Comparison of ENCODE assay signal across 9 cellular contexts in genomic region chr13:76019421-76020044, GRCh38.
DNase-seq lines count a peak whose midpoint lies in the region; ATAC-seq and TF ChIP-seq lines count a peak whose summit lies in the region.
"Had no signal": no experiment of that assay in that cellular context is flagged by ENCODE, and none has a peak within 500 bp of the region (broad histone marks: within the 10 kb centered on the region; RNA-seq: fewer than 3 reads in every experiment).

No MANE protein-coding gene starts in this region.

- peak; percentile 31 for DNase-seq in NB4 (ENCODE audit: low read depth)
- peak; percentile 79 for DNase-seq in ecto neural progenitor cell (ENCODE audit: low spot score)
- peak; percentile 49 for DNase-seq in neural crest cell (ENCODE audit: low read depth, low spot score)
- DNase-seq in stimulated activated naive CD8-positive, alpha-beta T cell treated with anti-CD3 and anti-CD28 coated beads, Interleukin-15, Interleukin-2, amounts not matched to agents 100 U/mL and 50 U/mL, for 24 hours: no peak
- DNase-seq in NOMO-1 treated with dmso at 0.1 percent for 144 hours (lab: John Stamatoyannopoulos, UW; ENCODE audit: unreplicated experiment): no peak

- no peak for ATAC-seq in stimulated activated naive CD8-positive, alpha-beta T cell treated with anti-CD3 and anti-CD28 coated beads, Interleukin-15, Interleukin-2, amounts not matched to agents 100 U/mL and 50 U/mL, for 24 hours
- ATAC-seq in GM18909 (IDR thresholded peaks at IDR 0.05; ENCODE audit: poor library complexity, unreplicated experiment) (no peak), HG03571 (IDR thresholded peaks at IDR 0.05; ENCODE audit: unreplicated experiment) (no peak)

- no peak for TF ChIP-seq POLR2A in NB4 (IDR thresholded peaks at IDR 0.05; ENCODE audit: extremely low read depth, insufficient read length)

- peak; percentile 44 for TF ChIP-seq CTCF in GM12874 (IDR thresholded peaks at IDR 0.05; ENCODE audit: insufficient read depth, low read depth, low read length)
- peak; percentile 24 for TF ChIP-seq CTCF in NB4 (IDR thresholded peaks at IDR 0.05; ENCODE audit: low read depth, low read length)
- TF ChIP-seq CTCF in neural crest cell (conservative IDR thresholded peaks at IDR 0.05): peak; percentile 54

- peaks cover 34% of the 10 kb centered on the region for H3K4me1 Mint-ChIP-seq in neural crest cell

- no peak overlapping the region for H3K4me3 Mint-ChIP-seq in neural crest cell
- H3K4me3 Mint-ChIP-seq: T-helper 1 cell treated with Interleukin-12 subunit alpha and Interleukin-12 subunit beta and Interleukin-4 antibody, amounts not matched to agents 30 μg/mL and 1 μg/mL, for 36 hours had no signal

- H3K27me3 Mint-ChIP-seq in neural crest cell (ENCODE audit: low read depth): no peaks in the 10 kb centered on the region

- H3K36me3 Mint-ChIP-seq in neural crest cell (ENCODE audit: low read depth): no peaks in the 10 kb centered on the region

- H3K9me3 Mint-ChIP-seq in neural crest cell: no peaks in the 10 kb centered on the region
- H3K9me3 Mint-ChIP-seq: T-helper 1 cell treated with Interleukin-12 subunit alpha and Interleukin-12 subunit beta and Interleukin-4 antibody, amounts not matched to agents 30 μg/mL and 1 μg/mL, for 36 hours had no signal

- peak overlapping the region; percentile 58 for H3K27ac Mint-ChIP-seq in neural crest cell (ENCODE audit: unreplicated experiment)
- H3K27ac Mint-ChIP-seq: T-helper 1 cell treated with Interleukin-12 subunit alpha and Interleukin-12 subunit beta and Interleukin-4 antibody, amounts not matched to agents 30 μg/mL and 1 μg/mL, for 36 hours had no signal

- H3K4me3 ChIP-seq in NB4 (ENCODE audit: low read depth, low read length): no peak overlapping the region

Comparison
In these comparisons a context has a peak if more than half of its experiments do, and no peak if none do; other contexts are left out.
1. DNase-seq: peak in NB4 (single experiment), ecto neural progenitor cell (single experiment) and neural crest cell (single experiment); none in stimulated activated naive CD8-positive, alpha-beta T cell treated with anti-CD3 and anti-CD28 coated beads, Interleukin-15, Interleukin-2, amounts not matched to agents 100 U/mL and 50 U/mL, for 24 hours (single experiment) and NOMO-1 treated with dmso at 0.1 percent for 144 hours (single experiment).
2. Peak in every context shown above with its lines, with median percentiles within 50 percentile points of each other: CTCF ChIP-seq.